ENCODE assay signal across 9 cellular contexts in genomic region chr1:52904590-52905375, GRCh38. TPM values are rescaled to one million over a fixed set of nuclear protein-coding genes. Genes with fewer than 3 reads are reported as not detected.
DNase-seq lines count a peak whose midpoint lies in the region; ATAC-seq and TF ChIP-seq lines count a peak whose summit lies in the region.
"Had no signal": no experiment of that assay in that cellular context is flagged by ENCODE, and none has a peak within 500 bp of the region (broad histone marks: within the 10 kb centered on the region; RNA-seq: fewer than 3 reads in every experiment).

No MANE protein-coding gene starts in this region.

- H3K79me2 ChIP-seq in OCI-LY3 (ENCODE audit: low read length), result no peaks in the 10 kb centered on the region

- peak; percentile 48 for TF ChIP-seq CTCF in BE2C (IDR thresholded peaks at IDR 0.05; ENCODE audit: low read depth, low read length)
- TF ChIP-seq CTCF in OCI-LY3 (IDR thresholded peaks at IDR 0.05; ENCODE audit: low read depth, low read length), result peak; percentile 30
- peak in 1 of 2 experiments; percentile 49 for TF ChIP-seq CTCF in brain (conservative IDR thresholded peaks at IDR 0.05)
- no peak for TF ChIP-seq CTCF in natural killer cell (IDR thresholded peaks at IDR 0.05)

- H3K9me3 ChIP-seq in BE2C (no peaks in the 10 kb centered on the region), OCI-LY3 (ENCODE audit: insufficient read depth, low read length) (no peaks in the 10 kb centered on the region)

- H3K9me3 Mint-ChIP-seq in brain (no peaks in the 10 kb centered on the region), natural killer cell (no peaks in the 10 kb centered on the region)

- DNase-seq in BE2C (peak; percentile 48), GM19240 (ENCODE audit: insufficient read length, low spot score) (peak; percentile 32), natural killer cell (no peak), CD1c-positive myeloid dendritic cell (ENCODE audit: extremely low spot score) (no peak)

- no peaks in the 10 kb centered on the region for H3K36me3 Mint-ChIP-seq in brain
- H3K36me3 Mint-ChIP-seq in natural killer cell, result no peaks in the 10 kb centered on the region

- H3K36me3 ChIP-seq in BE2C, result no peaks in the 10 kb centered on the region
- H3K36me3 ChIP-seq in OCI-LY3 (replicated peaks; ENCODE audit: low read depth, low read length), result no peaks in the 10 kb centered on the region

- H3K4me3 Mint-ChIP-seq in brain (no peak overlapping the region), natural killer cell (no peak overlapping the region)

- intact Hi-C loops in natural killer cell (cut with micrococcal nuclease), result loop anchor here (1.0 kb wide), 1 partner anchor 278 kb away; no protein-coding TSS in a partner anchor

- H3K27ac ChIP-seq in OCI-LY3 (ENCODE audit: low read length), result no peak overlapping the region
- H3K27ac ChIP-seq: epithelial cell of prostate had no signal

- no peak overlapping the region for H3K9ac ChIP-seq in OCI-LY3 (ENCODE audit: low read length)

- 0 out of 2 replicates have a peak overlapping the region, but pooled peaks have one; percentile 22 for H3K4me2 ChIP-seq in OCI-LY3 (ENCODE audit: low read length)

- H3K27ac Mint-ChIP-seq in brain, result peak overlapping the region in 3 of 5 experiments; percentile 55 to 70 (median 63)
- no peak overlapping the region for H3K27ac Mint-ChIP-seq in natural killer cell

- no peaks in the 10 kb centered on the region for H4K20me1 ChIP-seq in OCI-LY3 (ENCODE audit: insufficient read depth, low read length)

- H3K4me1 ChIP-seq in BE2C, result no peaks in the 10 kb centered on the region
- H3K4me1 ChIP-seq in OCI-LY3 (ENCODE audit: low read length), result peaks cover 4% of the 10 kb centered on the region; the same call in 1 of the 2 replicates

- peaks cover 9% of the 10 kb centered on the region for H3K27me3 Mint-ChIP-seq in brain
- no peaks in the 10 kb centered on the region for H3K27me3 Mint-ChIP-seq in natural killer cell (ENCODE audit: low read depth in 2 of 2)

- peaks cover 13% of the 10 kb centered on the region for H3K4me1 Mint-ChIP-seq in brain
- H3K4me1 Mint-ChIP-seq in natural killer cell, result no peaks in the 10 kb centered on the region

- H2AFZ ChIP-seq in OCI-LY3 (ENCODE audit: low read depth, low read length), result no peak overlapping the region

- H3K4me3 ChIP-seq in BE2C (ENCODE audit: low read depth, low read length) (no peak overlapping the region), OCI-LY3 (ENCODE audit: low read length) (no peak overlapping the region)

- ATAC-seq in natural killer cell (peak; percentile 37 to 76 (median 64)), HG02571 (IDR thresholded peaks at IDR 0.05; ENCODE audit: unreplicated experiment) (no peak), HG02870 (IDR thresholded peaks at IDR 0.05; ENCODE audit: unreplicated experiment) (no peak)

- H3K27me3 ChIP-seq in BE2C, result no peaks in the 10 kb centered on the region
- no peaks in the 10 kb centered on the region for H3K27me3 ChIP-seq in OCI-LY3 (ENCODE audit: low read depth, low read length)

RNA-seq across cellular contexts. Expression of gene ECHDC2, which starts 16.8 kb away (rescaled TPM):
- not detected for polyA plus RNA-seq in BE2C (2012; ENCODE audit: insufficient read depth, insufficient read length, low read depth)
- polyA plus RNA-seq in brain (ENCODE audit: insufficient read depth, low read depth, low replicate concordance), result 50.4 TPM
- 100 to 1,000 TPM; 129 to 174 (median 138) TPM for total RNA-seq in natural killer cell

RNA-seq across cellular contexts. Expression of gene SCP2, which starts 22.3 kb away (rescaled TPM):
- 24.1 TPM for polyA plus RNA-seq in BE2C (2012; ENCODE audit: insufficient read depth, insufficient read length, low read depth)
- polyA plus RNA-seq in brain (ENCODE audit: insufficient read depth, low read depth, low replicate concordance), result 98.2 TPM
- total RNA-seq in natural killer cell, result 100 to 1,000 TPM in 2 of 3 donors, 10 to 100 TPM in 1; 90.0 to 118 (median 105) TPM

Comparison
In these comparisons a context has a peak if more than half of its experiments do, and no peak if none do; other contexts are left out.
1. DNase-seq: peak in BE2C (single experiment) and GM19240 (single experiment); none in natural killer cell (single experiment) and CD1c-positive myeloid dendritic cell (single experiment).
2. H3K27ac Mint-ChIP-seq: peak in brain (3 of 5); none in natural killer cell (0 of 2).
3. ATAC-seq: peak in natural killer cell (3 of 3); none in HG02571 (single experiment) and HG02870 (single experiment).